22 cellular contexts compared by ENCODE assay signal in the genomic region with DNA sequence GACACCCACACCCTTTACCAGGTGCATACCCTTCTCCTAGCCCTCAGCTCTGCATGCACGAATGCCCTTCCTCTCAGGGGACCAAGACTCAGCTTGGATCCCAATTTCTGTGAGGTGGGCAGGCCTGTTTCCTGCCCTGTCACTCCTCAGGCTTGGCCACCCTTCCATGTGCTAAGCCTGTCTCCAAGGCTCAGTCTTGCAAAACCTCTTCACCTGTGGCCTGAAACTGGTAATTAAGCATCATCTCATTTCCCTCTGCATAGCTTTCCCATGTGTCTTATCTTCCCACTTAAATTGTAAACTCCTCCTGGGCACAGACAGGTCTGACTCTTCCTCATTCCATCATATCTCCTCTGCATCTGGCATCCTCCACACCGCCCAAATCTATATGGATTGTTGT.
"Had no signal": no experiment of that assay in that cellular context is flagged by ENCODE, and none has a peak within 500 bp of the region (broad histone marks: within the 10 kb centered on the region; RNA-seq: fewer than 3 reads in every experiment).

No MANE protein-coding gene starts in this region.

- H3K9me3 ChIP-seq: gastrocnemius medialis, right lobe of liver, stomach, suprapubic skin had no signal

- H3K27me3 ChIP-seq: esophagus muscularis mucosa, gastrocnemius medialis, right lobe of liver, stomach, suprapubic skin, tibial nerve had no signal

- DNase-seq: activated CD4-positive, alpha-beta T cell treated with anti-CD3 and anti-CD28 coated beads, Interleukin-2, amount 10 ng/mL, durations not matched to agents 7 days and 5 days; activated CD4-positive, CD25-positive, alpha-beta regulatory T cell treated with anti-CD3 and anti-CD28 coated beads, Interleukin-2, amount 50 U/mL, for 72 hours; activated CD8-positive, alpha-beta T cell treated with anti-CD3 and anti-CD28 coated beads, Interleukin-2, amount 10 ng/mL, durations not matched to agents 7 days and 5 days; activated gamma-delta T cell treated with Interleukin-2 at 50 U/mL for 16 hours; activated T-cell treated with anti-CD3 and anti-CD28 coated beads, Interleukin-2, amount 50 U/mL, for 1 hour; aorta; caudate nucleus; effector memory CD4-positive, alpha-beta T cell; gastrocnemius medialis; hypothalamus; left cardiac atrium; occipital lobe; stimulated activated CD4-positive, alpha-beta T cell treated with anti-CD3 and anti-CD28 coated beads, Interleukin-2, amount 100 ng/mL, for 24 hours; stomach had no signal

- H3K4me3 ChIP-seq: esophagus muscularis mucosa, gastrocnemius medialis, right lobe of liver, skin epidermis, stomach, suprapubic skin, tibial nerve had no signal

- H3K4me1 ChIP-seq: gastrocnemius medialis, suprapubic skin, tibial nerve had no signal

- ATAC-seq: activated CD8-positive, alpha-beta T cell treated with anti-CD3 and anti-CD28 coated beads, Interleukin-2, amount 10 ng/mL, durations not matched to agents 7 days and 5 days; activated naive CD4-positive, alpha-beta T cell treated with anti-CD3 and anti-CD28 coated beads, Interleukin-2, amount 50 U/mL, for 72 hours; gastrocnemius medialis; stimulated activated effector memory CD8-positive, alpha-beta T cell treated with anti-CD3 and anti-CD28 coated beads, Interleukin-12 subunit alpha, Interleukin-12 subunit beta, amount 100 ng/mL, for 72 hours had no signal

- H3K27ac ChIP-seq: esophagus muscularis mucosa, gastrocnemius medialis, stomach, suprapubic skin, tibial nerve, VCaP had no signal

- H3K36me3 ChIP-seq: esophagus muscularis mucosa, gastrocnemius medialis, right lobe of liver, stomach, suprapubic skin, tibial nerve had no signal
